ENCODE assay signal across 12 cellular contexts in genomic region chr11:79174045-79175008, GRCh38.
DNase-seq lines count a peak whose midpoint lies in the region; ATAC-seq and TF ChIP-seq lines count a peak whose summit lies in the region.
"Had no signal": no experiment of that assay in that cellular context is flagged by ENCODE, and none has a peak within 500 bp of the region (broad histone marks: within the 10 kb centered on the region; RNA-seq: fewer than 3 reads in every experiment).

No MANE protein-coding gene starts in this region.

- H2AFZ ChIP-seq in H9 (ENCODE audit: low read length) = no peak overlapping the region

- peak; percentile 62 for DNase-seq in H9
- peak; percentile 21 for DNase-seq in WTC11 (ENCODE audit: low spot score)
- DNase-seq in head of caudate nucleus = peak in 41 of 42 donors; percentile 12 to 87 (median 59)
- peak; percentile 70 for DNase-seq in skeletal muscle cell (ENCODE audit: low read depth)
- no peak for DNase-seq in activated T-cell treated with anti-CD3 and anti-CD28 coated beads for 4 hours
- no peak for DNase-seq in amniotic stem cell (lab: John Stamatoyannopoulos, UW)
- DNase-seq in H4 (ENCODE audit: low spot score) = no peak
- no peak for DNase-seq in NCI-H510A treated with DMSO at 0.1 percent for 48 hours (lab: John Stamatoyannopoulos, UW)
- DNase-seq: Caco-2, natural killer cell had no signal

- H3K4me1 Mint-ChIP-seq in H9 (peaks cover 13 to 17% of the 10 kb centered on the region in 2 experiments), WTC11 (peaks cover 15% of the 10 kb centered on the region)
- H3K4me1 Mint-ChIP-seq: natural killer cell; stimulated activated effector memory CD8-positive, alpha-beta T cell treated with anti-CD3 and anti-CD28 coated beads, Interleukin-12 subunit alpha, Interleukin-12 subunit beta, amount 100 ng/mL, for 72 hours had no signal

- H4K91ac ChIP-seq in H9 (ENCODE audit: insufficient read length, low read depth, low read length) = no peak overlapping the region

- no peak overlapping the region for H2BK120ac ChIP-seq in H9 (ENCODE audit: low read depth, low read length, poor library complexity, severe bottlenecking)

- H2BK5ac ChIP-seq in H9 (ENCODE audit: insufficient read length, low read length) = no peak overlapping the region

- no peak overlapping the region for H3T11ph ChIP-seq in H9 (ENCODE audit: low read length)

- H3K23me2 ChIP-seq in H9 (ENCODE audit: insufficient read length, low read depth, low read length, poor library complexity, severe bottlenecking) = no peaks in the 10 kb centered on the region

- CTCF ChIA-PET in WTC11 (lab: Charles Lee) = interaction anchor here (0.6 to 1.6 kb wide), 5 partner anchors 15 to 529 kb away, joined by 3 to 6 read pairs (median 4); no protein-coding TSS in a partner anchor

- H3K9ac ChIP-seq in H9 (ENCODE audit: extremely low read depth, insufficient read length, low read length) = no peak overlapping the region

- no peaks in the 10 kb centered on the region for H4K20me1 ChIP-seq in H9 (ENCODE audit: control insufficient read depth, insufficient read depth, insufficient read length)

- no peak overlapping the region for H3K4me2 ChIP-seq in H9 (ENCODE audit: insufficient read depth, insufficient read length, low read length)

- H3K4me3 Mint-ChIP-seq in H9 (no peak overlapping the region), WTC11 (no peak overlapping the region)
- H3K4me3 Mint-ChIP-seq: natural killer cell; stimulated activated effector memory CD8-positive, alpha-beta T cell treated with anti-CD3 and anti-CD28 coated beads, Interleukin-12 subunit alpha, Interleukin-12 subunit beta, amount 100 ng/mL, for 72 hours had no signal

- H3K36me3 Mint-ChIP-seq in H9 (ENCODE audit: insufficient read depth in 1 of 3, low read depth in 3 of 3) = no peaks in the 10 kb centered on the region
- H3K36me3 Mint-ChIP-seq in WTC11 = no peaks in the 10 kb centered on the region
- H3K36me3 Mint-ChIP-seq: natural killer cell; stimulated activated effector memory CD8-positive, alpha-beta T cell treated with anti-CD3 and anti-CD28 coated beads, Interleukin-12 subunit alpha, Interleukin-12 subunit beta, amount 100 ng/mL, for 72 hours had no signal

- no peak overlapping the region for H3K14ac ChIP-seq in H9 (ENCODE audit: insufficient read depth, low read length)

- intact Hi-C loops in head of caudate nucleus (cut with DNase I) = no loop called here

- H3K18ac ChIP-seq in H9 (ENCODE audit: insufficient read length, low read depth, low read length) = no peak overlapping the region

- no peaks in the 10 kb centered on the region for H3K9me3 ChIP-seq in H9 (ENCODE audit: control insufficient read depth, low read depth, low read length)
- H3K9me3 ChIP-seq: Caco-2 had no signal

- H3K79me2 ChIP-seq in H9 (ENCODE audit: insufficient read depth, low read length) = no peaks in the 10 kb centered on the region

- no peak overlapping the region for H3K4ac ChIP-seq in H9 (ENCODE audit: low read depth, low read length)

- H3K4me3 ChIP-seq in skeletal muscle cell (ENCODE audit: low read depth, low read length) = no peak overlapping the region

- H3K27me3 ChIP-seq in H9 (ENCODE audit: insufficient read depth, low read length) = no peaks in the 10 kb centered on the region

- no peak overlapping the region for H4K5ac ChIP-seq in H9 (ENCODE audit: insufficient read length, low read depth, low read length)

- POLR2A ChIA-PET in WTC11 (lab: Charles Lee) = no interaction called here

- no CpG with 5 or more reads among the region's 7 CpGs for WGBS in H9 (ENCODE audit: extremely low coverage, insufficient read length, low lambda C conversion rate)

- H2AK5ac ChIP-seq in H9 (ENCODE audit: insufficient read length, low read length) = no peak overlapping the region

- H3K23ac ChIP-seq in H9 (ENCODE audit: insufficient read length, low read depth, low read length) = no peak overlapping the region

- H3K27ac ChIP-seq in H9 (ENCODE audit: insufficient read length, low read depth, low read length) = no peak overlapping the region
- H3K27ac ChIP-seq: VCaP had no signal

- no peaks in the 10 kb centered on the region for H3K79me1 ChIP-seq in H9 (ENCODE audit: insufficient read depth, low read depth, low read length, poor library complexity, severe bottlenecking)

- H3K56ac ChIP-seq in H9 (ENCODE audit: insufficient read length, low read depth, low read length) = no peak overlapping the region

- no peaks in the 10 kb centered on the region; the same call in 1 of the 2 replicates for H3K4me1 ChIP-seq in H9 (ENCODE audit: insufficient read depth, low read length)
- H3K4me1 ChIP-seq: Caco-2 had no signal

- H4K8ac ChIP-seq in H9 (replicated peaks; ENCODE audit: insufficient read length, low read depth, low read length) = no peak overlapping the region

- peak; percentile 99 for ATAC-seq in WTC11
- ATAC-seq: natural killer cell; stimulated activated effector memory CD8-positive, alpha-beta T cell treated with anti-CD3 and anti-CD28 coated beads, Interleukin-12 subunit alpha, Interleukin-12 subunit beta, amount 100 ng/mL, for 72 hours had no signal

- H3K9me3 Mint-ChIP-seq in H9 (no peaks in the 10 kb centered on the region), WTC11 (no peaks in the 10 kb centered on the region)

- no peak overlapping the region for H2BK12ac ChIP-seq in H9 (ENCODE audit: insufficient read length, low read depth, low read length)

- H3K27me3 Mint-ChIP-seq in H9 (ENCODE audit: low read depth) (peaks cover 15% of the 10 kb centered on the region), WTC11 (ENCODE audit: low read depth) (no peaks in the 10 kb centered on the region; the same call in 1 of the 2 replicates)

- H2BK20ac ChIP-seq in H9 (ENCODE audit: low read depth, low read length, poor library complexity, severe bottlenecking) = no peak overlapping the region

- H3K27ac Mint-ChIP-seq in H9 = no peak overlapping the region; a peak in 1 of 7 replicates
- no peak overlapping the region for H3K27ac Mint-ChIP-seq in WTC11
- H3K27ac Mint-ChIP-seq: natural killer cell; stimulated activated effector memory CD8-positive, alpha-beta T cell treated with anti-CD3 and anti-CD28 coated beads, Interleukin-12 subunit alpha, Interleukin-12 subunit beta, amount 100 ng/mL, for 72 hours had no signal

- H2BK15ac ChIP-seq in H9 (ENCODE audit: low read depth, low read length) = no peak overlapping the region

- TF ChIP-seq CTCF in H9 (conservative IDR thresholded peaks at IDR 0.05) (no peak), WTC11 (IDR thresholded peaks at IDR 0.05) (no peak)

TF ChIP-seq in WTC11, 78 proteins besides CTCF, POLR2A, EP300 and RAD21:
- TF ChIP-seq CREM (CRISPR knock-in tag; IDR thresholded peaks at IDR 0.05) = no peak
- TF ChIP-seq ZNF423 (CRISPR knock-in tag; IDR thresholded peaks at IDR 0.05) = peak; percentile 21; the same call in 1 of the 2 replicates

Comparison
In these comparisons a context has a peak if more than half of its experiments do, and no peak if none do; other contexts are left out.
1. DNase-seq: peak in H9 (single experiment), WTC11 (single experiment), head of caudate nucleus (41 of 42) and skeletal muscle cell (single experiment); none in activated T-cell treated with anti-CD3 and anti-CD28 coated beads for 4 hours (single experiment), amniotic stem cell (single experiment), H4 (single experiment) and NCI-H510A treated with DMSO at 0.1 percent for 48 hours (single experiment).